ENCODE assay signal across 20 cellular contexts in genomic region chr10:3208481-3209406, GRCh38.
"Had no signal": no experiment of that assay in that cellular context is flagged by ENCODE, and none has a peak within 500 bp of the region (broad histone marks: within the 10 kb centered on the region; RNA-seq: fewer than 3 reads in every experiment).

No MANE protein-coding gene starts in this region.

- H3K4me3 ChIP-seq: left lung, mucosa of descending colon, pancreas, tibial nerve had no signal

- DNase-seq: activated CD4-positive, alpha-beta T cell treated with anti-CD3 and anti-CD28 coated beads, Interleukin-2, amount 10 ng/mL, durations not matched to agents 24 days and 14 days; activated naive CD8-positive, alpha-beta T cell treated with anti-CD3 and anti-CD28 coated beads, Interleukin-2, amount 10 ng/mL, durations not matched to agents 7 days and 5 days; cortex of kidney; effector memory CD4-positive, alpha-beta T cell; foreskin fibroblast; hippocampal formation; kidney; mucosa of descending colon; naive thymus-derived CD8-positive, alpha-beta T cell; pancreas; stimulated activated CD4-positive, alpha-beta T cell treated with anti-CD3 and anti-CD28 coated beads, Interleukin-2, amount 100 ng/mL, for 48 hours; stimulated activated naive CD4-positive, alpha-beta T cell treated with Interleukin-2 at 50 U/mL for 16 hours had no signal

- ATAC-seq: left lung; mucosa of descending colon; naive thymus-derived CD8-positive, alpha-beta T cell; pancreas; WTC11 had no signal

- H3K4me3 Mint-ChIP-seq: activated CD4-positive, alpha-beta T cell treated with anti-CD3 and anti-CD28 coated beads, Interleukin-2, amount 10 ng/mL, durations not matched to agents 24 days and 14 days; activated naive CD8-positive, alpha-beta T cell treated with anti-CD3 and anti-CD28 coated beads, Interleukin-2, amount 10 ng/mL, durations not matched to agents 7 days and 5 days; activated T-helper 1 cell treated with anti-CD3 and anti-CD28 coated beads, Interleukin-12 subunit alpha, Interleukin-12 subunit beta, Interleukin-2, Interleukin-4 antibody, amounts not matched to agents 30 ng/mL and 10 ng/mL and 1 ng/mL, durations not matched to agents 14 hours and 24 hours and 36 hours; brain; central memory CD8-positive, alpha-beta T cell; naive thymus-derived CD8-positive, alpha-beta T cell; T-helper 1 cell treated with Interleukin-12 subunit alpha and Interleukin-12 subunit beta and Interleukin-4 antibody, amounts not matched to agents 30 μg/mL and 1 μg/mL, for 36 hours; WTC11 had no signal

- H3K27me3 ChIP-seq: left lung, tibial nerve had no signal

- H3K9me3 ChIP-seq: left lung, mucosa of descending colon, pancreas, tibial nerve had no signal

- H3K4me1 Mint-ChIP-seq: activated CD4-positive, alpha-beta T cell treated with anti-CD3 and anti-CD28 coated beads, Interleukin-2, amount 10 ng/mL, durations not matched to agents 24 days and 14 days; activated naive CD8-positive, alpha-beta T cell treated with anti-CD3 and anti-CD28 coated beads, Interleukin-2, amount 10 ng/mL, durations not matched to agents 7 days and 5 days; WTC11 had no signal

- H3K9me3 Mint-ChIP-seq: activated CD4-positive, alpha-beta T cell treated with anti-CD3 and anti-CD28 coated beads, Interleukin-2, amount 10 ng/mL, durations not matched to agents 24 days and 14 days; activated naive CD8-positive, alpha-beta T cell treated with anti-CD3 and anti-CD28 coated beads, Interleukin-2, amount 10 ng/mL, durations not matched to agents 7 days and 5 days; activated T-helper 1 cell treated with anti-CD3 and anti-CD28 coated beads, Interleukin-12 subunit alpha, Interleukin-12 subunit beta, Interleukin-2, Interleukin-4 antibody, amounts not matched to agents 30 ng/mL and 10 ng/mL and 1 ng/mL, durations not matched to agents 14 hours and 24 hours and 36 hours; central memory CD8-positive, alpha-beta T cell; naive thymus-derived CD8-positive, alpha-beta T cell; T-helper 1 cell treated with Interleukin-12 subunit alpha and Interleukin-12 subunit beta and Interleukin-4 antibody, amounts not matched to agents 30 μg/mL and 1 μg/mL, for 36 hours; WTC11 had no signal

- H3K36me3 Mint-ChIP-seq: activated naive CD8-positive, alpha-beta T cell treated with anti-CD3 and anti-CD28 coated beads, Interleukin-2, amount 10 ng/mL, durations not matched to agents 7 days and 5 days; brain; naive thymus-derived CD8-positive, alpha-beta T cell; WTC11 had no signal

- H3K4me1 ChIP-seq: left lung, pancreas, tibial nerve had no signal

- H3K27ac Mint-ChIP-seq: activated CD4-positive, alpha-beta T cell treated with anti-CD3 and anti-CD28 coated beads, Interleukin-2, amount 10 ng/mL, durations not matched to agents 24 days and 14 days; activated naive CD8-positive, alpha-beta T cell treated with anti-CD3 and anti-CD28 coated beads, Interleukin-2, amount 10 ng/mL, durations not matched to agents 7 days and 5 days; activated T-helper 1 cell treated with anti-CD3 and anti-CD28 coated beads, Interleukin-12 subunit alpha, Interleukin-12 subunit beta, Interleukin-2, Interleukin-4 antibody, amounts not matched to agents 30 ng/mL and 10 ng/mL and 1 ng/mL, durations not matched to agents 14 hours and 24 hours and 36 hours; T-helper 1 cell treated with Interleukin-12 subunit alpha and Interleukin-12 subunit beta and Interleukin-4 antibody, amounts not matched to agents 30 μg/mL and 1 μg/mL, for 36 hours; WTC11 had no signal

- H3K27ac ChIP-seq: left lung, pancreas, tibial nerve had no signal

- H3K36me3 ChIP-seq: left lung, pancreas, tibial nerve had no signal

- FAIRE-seq: kidney, pancreas, TTC549 had no signal
